ENCODE assay signal across 22 cellular contexts in genomic region chr16:24062270-24062817, GRCh38.
DNase-seq lines count a peak whose midpoint lies in the region; ATAC-seq and TF ChIP-seq lines count a peak whose summit lies in the region.
"Had no signal": no experiment of that assay in that cellular context is flagged by ENCODE, and none has a peak within 500 bp of the region (broad histone marks: within the 10 kb centered on the region; RNA-seq: fewer than 3 reads in every experiment).

No MANE protein-coding gene starts in this region.

- TF ChIP-seq CTCF in activated B cell treated with CpG ODN at 0.5 μM for 24 hours (IDR thresholded peaks at IDR 0.05): no peak
- TF ChIP-seq CTCF in MCF 10A (IDR thresholded peaks at IDR 0.05; ENCODE audit: unreplicated experiment): no peak

- BruUV-seq in MCF 10A (replicated peaks; lab: Mats Ljungman, UMichigan): no TSS peak

- CTCF ChIA-PET in activated B cell treated with CpG ODN at 0.5 μM for 24 hours (lab: Charles Lee) (no interaction called here), MCF 10A (lab: Yijun Ruan, JAX) (interaction anchor here (0.6 to 0.7 kb wide), 4 partner anchors 25 to 252 kb away, joined by 3 read pairs; no protein-coding TSS in a partner anchor)

- H3K4me3 Mint-ChIP-seq in activated B cell treated with CpG ODN at 0.5 μM for 24 hours (no peak overlapping the region), immature natural killer cell (no peak overlapping the region), MCF 10A (ENCODE audit: unreplicated experiment) (no peak overlapping the region)
- H3K4me3 Mint-ChIP-seq in stimulated activated memory B cell treated with anti-CD40 and anti-IgM and Interleukin-4, amounts not matched to agents 10 μg/mL and 1 μg/mL and 100 μg/mL, for 72 hours: no peak overlapping the region
- H3K4me3 Mint-ChIP-seq: CD8-positive, alpha-beta memory T cell; GM23338 had no signal

- H3K4me1 Mint-ChIP-seq in activated B cell treated with CpG ODN at 0.5 μM for 24 hours: peaks cover 6% of the 10 kb centered on the region
- peaks cover 19 to 53% of the 10 kb centered on the region in 2 donors for H3K4me1 Mint-ChIP-seq in immature natural killer cell
- peaks cover 32% of the 10 kb centered on the region for H3K4me1 Mint-ChIP-seq in stimulated activated memory B cell treated with anti-CD40 and anti-IgM and Interleukin-4, amounts not matched to agents 10 μg/mL and 1 μg/mL and 100 μg/mL, for 72 hours
- no peaks in the 10 kb centered on the region for H3K4me1 Mint-ChIP-seq in MCF 10A (ENCODE audit: insufficient read depth, unreplicated experiment)

- H3K36me3 Mint-ChIP-seq in activated B cell treated with CpG ODN at 0.5 μM for 24 hours (ENCODE audit: low read depth): peaks cover 73% of the 10 kb centered on the region
- peaks cover 14 to 16% (median 15%) of the 10 kb centered on the region in 3 donors for H3K36me3 Mint-ChIP-seq in immature natural killer cell
- peaks cover 54% of the 10 kb centered on the region for H3K36me3 Mint-ChIP-seq in stimulated activated memory B cell treated with anti-CD40 and anti-IgM and Interleukin-4, amounts not matched to agents 10 μg/mL and 1 μg/mL and 100 μg/mL, for 72 hours
- no peaks in the 10 kb centered on the region for H3K36me3 Mint-ChIP-seq in MCF 10A (ENCODE audit: insufficient read depth, unreplicated experiment)

- POLR2A ChIA-PET in activated B cell treated with CpG ODN at 0.5 μM for 24 hours (lab: Charles Lee) (interaction anchor here (0.6 kb wide), 1 partner anchor 17 kb away, joined by 3 read pairs; no protein-coding TSS in a partner anchor), MCF 10A (lab: Yijun Ruan, JAX) (no interaction called here)

- H3K27ac Mint-ChIP-seq in activated B cell treated with CpG ODN at 0.5 μM for 24 hours (peak overlapping the region; percentile 59), immature natural killer cell (peak overlapping the region in 5 of 6 donors; percentile 47 to 78 (median 53)), MCF 10A (ENCODE audit: low read depth, unreplicated experiment) (no peak overlapping the region)
- peak overlapping the region; percentile 60 for H3K27ac Mint-ChIP-seq in stimulated activated memory B cell treated with anti-CD40 and anti-IgM and Interleukin-4, amounts not matched to agents 10 μg/mL and 1 μg/mL and 100 μg/mL, for 72 hours
- H3K27ac Mint-ChIP-seq: GM23338 had no signal

- no peak for ATAC-seq in activated B cell treated with CpG ODN at 0.5 μM for 24 hours (ENCODE audit: low read depth)
- no peak for ATAC-seq in stimulated activated memory B cell treated with anti-CD40 and anti-IgM and Interleukin-4, amounts not matched to agents 10 μg/mL and 1 μg/mL and 100 μg/mL, for 72 hours
- ATAC-seq: GM23338, HCT116 had no signal

- H3K9me3 Mint-ChIP-seq in activated B cell treated with CpG ODN at 0.5 μM for 24 hours (peaks cover 2% of the 10 kb centered on the region), immature natural killer cell (peaks cover 0 to 2% (median 0%) of the 10 kb centered on the region in 6 donors), MCF 10A (ENCODE audit: unreplicated experiment) (no peaks in the 10 kb centered on the region)
- peaks cover 4% of the 10 kb centered on the region for H3K9me3 Mint-ChIP-seq in stimulated activated memory B cell treated with anti-CD40 and anti-IgM and Interleukin-4, amounts not matched to agents 10 μg/mL and 1 μg/mL and 100 μg/mL, for 72 hours
- H3K9me3 Mint-ChIP-seq: CD8-positive, alpha-beta memory T cell; GM23338 had no signal

- intact Hi-C loops in activated B cell treated with CpG ODN at 0.5 μM for 24 hours (cut with micrococcal nuclease) (no loop called here), MCF 10A (cut with micrococcal nuclease) (no loop called here)

- no peaks in the 10 kb centered on the region for H3K27me3 Mint-ChIP-seq in activated B cell treated with CpG ODN at 0.5 μM for 24 hours
- H3K27me3 Mint-ChIP-seq in immature natural killer cell (ENCODE audit: low read depth in 3 of 3): peaks cover 2 to 6% (median 5%) of the 10 kb centered on the region in 3 donors
- H3K27me3 Mint-ChIP-seq in stimulated activated memory B cell treated with anti-CD40 and anti-IgM and Interleukin-4, amounts not matched to agents 10 μg/mL and 1 μg/mL and 100 μg/mL, for 72 hours: no peaks in the 10 kb centered on the region
- H3K27me3 Mint-ChIP-seq in MCF 10A (ENCODE audit: insufficient read depth, unreplicated experiment): peaks cover 55% of the 10 kb centered on the region
- H3K27me3 Mint-ChIP-seq: CD8-positive, alpha-beta memory T cell had no signal

- peak; percentile 21 for DNase-seq in activated CD8-positive, alpha-beta memory T cell treated with anti-CD3 and anti-CD28 coated beads for 24 hours
- no peak for DNase-seq in activated CD8-positive, alpha-beta memory T cell treated with anti-CD3 and anti-CD28 coated beads, Interleukin-2, amount 50 U/mL, for 4 hours
- DNase-seq in activated B cell treated with CpG ODN at 0.5 μM for 24 hours (no peak), immature natural killer cell (no peak), MCF 10A (ENCODE audit: unreplicated experiment) (no peak), NK-92 (lab: John Stamatoyannopoulos, UW; ENCODE audit: unreplicated experiment) (no peak), UCSD-AML1 (lab: John Stamatoyannopoulos, UW; ENCODE audit: unreplicated experiment) (no peak)
- DNase-seq: ACHN; C1 segment of cervical spinal cord; Calu3; CD8-positive, alpha-beta memory T cell; DMS153; NCI-H1105; NCI-H2029 treated with DMSO at 0.1 percent for 48 hours; NCI-H226; NCI-H510A treated with DMSO at 0.1 percent for 48 hours; NCI-H748 treated with DMSO at 0.1 percent for 48 hours; Peyer's patch; SJCRH30 had no signal
